ENCODE assay signal across 1 cellular context in the genomic region with DNA sequence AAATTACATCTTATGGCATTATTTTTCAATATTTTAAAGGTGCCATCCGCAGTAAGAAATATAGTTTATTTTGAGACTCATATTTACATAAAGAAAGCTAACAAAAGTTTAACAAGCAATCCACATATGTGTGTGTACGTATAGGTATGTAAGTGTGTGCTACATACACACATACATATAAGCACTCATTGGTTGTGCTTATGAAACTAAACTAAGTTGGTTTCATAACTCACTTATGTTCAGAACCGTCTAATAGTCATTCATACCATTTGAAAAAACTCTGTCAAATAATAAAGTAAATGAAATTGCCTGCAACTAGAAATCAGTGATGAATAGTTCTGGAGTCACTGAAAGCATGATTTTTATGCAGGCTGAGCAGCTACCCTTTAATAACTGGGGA.
TF ChIP-seq lines count a peak whose summit lies in the region.

No MANE protein-coding gene starts in this region.

TF ChIP-seq in GM12878, 131 proteins besides CTCF, POLR2A, EP300 and RAD21:
- TF ChIP-seq MEF2B (IDR thresholded peaks at IDR 0.05; ENCODE audit: partially characterized antibody, poor library complexity, severe bottlenecking): no peak
- TF ChIP-seq CREB1 (IDR thresholded peaks at IDR 0.05; ENCODE audit: low read depth): no peak
- TF ChIP-seq MYC (IDR thresholded peaks at IDR 0.05; ENCODE audit: insufficient read depth, insufficient read length, insufficient replicate concordance, low read length, severe bottlenecking): no peak
- TF ChIP-seq, protein P1, sequence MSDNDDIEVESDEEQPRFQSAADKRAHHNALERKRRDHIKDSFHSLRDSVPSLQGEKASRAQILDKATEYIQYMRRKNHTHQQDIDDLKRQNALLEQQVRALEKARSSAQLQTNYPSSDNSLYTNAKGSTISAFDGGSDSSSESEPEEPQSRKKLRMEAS (IDR thresholded peaks at IDR 0.05; ENCODE audit: low read depth, low read length): no peak
- no peak for TF ChIP-seq CHD4 (IDR thresholded peaks at IDR 0.05)
- no peak for TF ChIP-seq SRF (IDR thresholded peaks at IDR 0.05; ENCODE audit: low read depth in 2 of 2, low read length in 2 of 2)
- no peak for TF ChIP-seq ESRRA (IDR thresholded peaks at IDR 0.05; ENCODE audit: low read length)
- no peak for TF ChIP-seq EGR1 (IDR thresholded peaks at IDR 0.05; ENCODE audit: borderline replicate concordance in 1 of 2, low read depth in 2 of 2, low read length in 2 of 2)
- TF ChIP-seq SMAD5 (IDR thresholded peaks at IDR 0.05; ENCODE audit: low read depth): no peak
- no peak for TF ChIP-seq IKZF2 (IDR thresholded peaks at IDR 0.05)
- TF ChIP-seq, protein P2, sequence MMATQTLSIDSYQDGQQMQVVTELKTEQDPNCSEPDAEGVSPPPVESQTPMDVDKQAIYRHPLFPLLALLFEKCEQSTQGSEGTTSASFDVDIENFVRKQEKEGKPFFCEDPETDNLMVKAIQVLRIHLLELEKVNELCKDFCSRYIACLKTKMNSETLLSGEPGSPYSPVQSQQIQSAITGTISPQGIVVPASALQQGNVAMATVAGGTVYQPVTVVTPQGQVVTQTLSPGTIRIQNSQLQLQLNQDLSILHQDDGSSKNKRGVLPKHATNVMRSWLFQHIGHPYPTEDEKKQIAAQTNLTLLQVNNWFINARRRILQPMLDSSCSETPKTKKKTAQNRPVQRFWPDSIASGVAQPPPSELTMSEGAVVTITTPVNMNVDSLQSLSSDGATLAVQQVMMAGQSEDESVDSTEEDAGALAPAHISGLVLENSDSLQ (IDR thresholded peaks at IDR 0.05): no peak
